ENCODE assay signal across 18 cellular contexts in genomic region chr3:162597221-162597620, GRCh38.
A peak's percentile ranks its signal among the peaks of the same experiment; 100 is the strongest.
DNase-seq lines count a peak whose midpoint lies in the region; ATAC-seq, FAIRE-seq and TF ChIP-seq lines count a peak whose summit lies in the region.
"Had no signal": no experiment of that assay in that cellular context is flagged by ENCODE, and none has a peak within 500 bp of the region (broad histone marks: within the 10 kb centered on the region; RNA-seq: fewer than 3 reads in every experiment).

No MANE protein-coding gene starts in this region.

- H2BK5ac ChIP-seq in mesendoderm (ENCODE audit: low read length), result no peak overlapping the region

- H3K4ac ChIP-seq in mesendoderm (ENCODE audit: low read depth, low read length), result no peak overlapping the region

- H2AK5ac ChIP-seq in mesendoderm (ENCODE audit: low read length), result no peak overlapping the region

- H3K4me1 Mint-ChIP-seq in brain, result peaks cover 32% of the 10 kb centered on the region
- peaks cover 28% of the 10 kb centered on the region for H3K4me1 Mint-ChIP-seq in osteocyte (ENCODE audit: unreplicated experiment)
- no peaks in the 10 kb centered on the region for H3K4me1 Mint-ChIP-seq in effector memory CD8-positive, alpha-beta T cell (ENCODE audit: low read depth in 2 of 2)
- H3K4me1 Mint-ChIP-seq: CD14-positive monocyte had no signal

- no peak overlapping the region for H3K23ac ChIP-seq in mesendoderm (ENCODE audit: low read length)

- H3K4me2 ChIP-seq in mesendoderm (ENCODE audit: low read length), result no peak overlapping the region

- no peak overlapping the region for H4K5ac ChIP-seq in mesendoderm (ENCODE audit: low read length)

- H3K4me3 ChIP-seq in mesendoderm (ENCODE audit: low read length), result no peak overlapping the region
- H3K4me3 ChIP-seq: GM23248, MG63 had no signal

- TF ChIP-seq CTCF in brain (conservative IDR thresholded peaks at IDR 0.05) (no peak), osteocyte (IDR thresholded peaks at IDR 0.05) (no peak)

- H2BK120ac ChIP-seq in mesendoderm (ENCODE audit: low read depth, low read length), result peak overlapping the region; percentile 38

- no peak overlapping the region for H3K56ac ChIP-seq in mesendoderm (ENCODE audit: low read length)

- no peak overlapping the region for H4K8ac ChIP-seq in mesendoderm (ENCODE audit: low read depth, low read length)

- H3K36me3 Mint-ChIP-seq in brain (no peaks in the 10 kb centered on the region), osteocyte (ENCODE audit: unreplicated experiment) (no peaks in the 10 kb centered on the region)
- H3K36me3 Mint-ChIP-seq in effector memory CD8-positive, alpha-beta T cell (ENCODE audit: insufficient read depth), result no peaks in the 10 kb centered on the region
- H3K36me3 Mint-ChIP-seq: CD14-positive monocyte had no signal

- H3K4me3 Mint-ChIP-seq in brain (peak overlapping the region in 1 of 5 experiments; percentile 23), osteocyte (ENCODE audit: unreplicated experiment) (no peak overlapping the region)
- no peak overlapping the region for H3K4me3 Mint-ChIP-seq in effector memory CD8-positive, alpha-beta T cell
- H3K4me3 Mint-ChIP-seq: CD14-positive monocyte had no signal

- FAIRE-seq in RCC 7860 (lab: Jason Lieb, UNC), result no peak

- H3K79me2 ChIP-seq in mesendoderm (ENCODE audit: control insufficient read depth, insufficient read depth, low read length), result no peaks in the 10 kb centered on the region

- no peak overlapping the region for H3K27ac ChIP-seq in mesendoderm (ENCODE audit: low read depth, low read length)
- H3K27ac ChIP-seq: GM23248 had no signal

- H2BK15ac ChIP-seq in mesendoderm (replicated peaks; ENCODE audit: low read depth), result no peak overlapping the region

- H3K18ac ChIP-seq in mesendoderm (ENCODE audit: low read length), result no peak overlapping the region

- no peak for ATAC-seq in effector memory CD8-positive, alpha-beta T cell (replicated peaks)
- ATAC-seq: Panc1 had no signal

- H3K4me1 ChIP-seq in mesendoderm (ENCODE audit: control insufficient read depth, low read depth, low read length), result no peaks in the 10 kb centered on the region
- H3K4me1 ChIP-seq: Caco-2 had no signal

- H3K36me3 ChIP-seq in mesendoderm (ENCODE audit: control insufficient read depth, insufficient read depth, low read length), result no peaks in the 10 kb centered on the region
- H3K36me3 ChIP-seq: MG63 had no signal

- peak; percentile 13 for DNase-seq in COLO829 (ENCODE audit: low spot score)
- DNase-seq in mesendoderm, result no peak
- no peak for DNase-seq in osteocyte (ENCODE audit: extremely low spot score, unreplicated experiment)
- DNase-seq in effector memory CD8-positive, alpha-beta T cell, result no peak
- DNase-seq in NOMO-1 treated with DMSO at 0.1 percent for 48 hours (lab: John Stamatoyannopoulos, UW; ENCODE audit: unreplicated experiment), result no peak
- no peak for DNase-seq in RCC 7860 (ENCODE audit: low spot score)
- DNase-seq in stimulated activated CD4-positive, alpha-beta T cell treated with anti-CD3 and anti-CD28 coated beads, Interleukin-15, amount 100 ng/mL, for 24 hours, result no peak
- DNase-seq: Caco-2, GM23248, KG1, MG63, NCI-H1105, NCI-H187, NCI-H446, Right ventricle myocardium superior had no signal

- H3K9ac ChIP-seq in mesendoderm (ENCODE audit: low read length), result no peak overlapping the region
- H3K9ac ChIP-seq: GM23248 had no signal

- no peaks in the 10 kb centered on the region for H3K27me3 Mint-ChIP-seq in brain
- no peaks in the 10 kb centered on the region for H3K27me3 Mint-ChIP-seq in osteocyte (ENCODE audit: unreplicated experiment)
- no peaks in the 10 kb centered on the region for H3K27me3 Mint-ChIP-seq in effector memory CD8-positive, alpha-beta T cell

- H3K79me1 ChIP-seq in mesendoderm (ENCODE audit: low read length), result no peaks in the 10 kb centered on the region

- WGBS in mesendoderm (ENCODE audit: extremely low coverage, insufficient coverage, low lambda C conversion rate), result no CpG with 5 or more reads among the region's 1 CpG

- H3K27me3 ChIP-seq in mesendoderm (ENCODE audit: insufficient read depth, low read length, poor library complexity), result no peaks in the 10 kb centered on the region
- H3K27me3 ChIP-seq: MG63 had no signal

- H3K9me3 Mint-ChIP-seq in brain, result peaks cover 0 to 12% (median 9%) of the 10 kb centered on the region in 5 experiments
- peaks cover 5% of the 10 kb centered on the region for H3K9me3 Mint-ChIP-seq in osteocyte (ENCODE audit: unreplicated experiment)
- peaks cover 6 to 9% of the 10 kb centered on the region in 2 donors for H3K9me3 Mint-ChIP-seq in effector memory CD8-positive, alpha-beta T cell

- peak overlapping the region in 3 of 5 experiments; percentile 38 to 92 (median 89) for H3K27ac Mint-ChIP-seq in brain
- H3K27ac Mint-ChIP-seq in osteocyte (ENCODE audit: unreplicated experiment), result peak overlapping the region; percentile 74
- H3K27ac Mint-ChIP-seq in effector memory CD8-positive, alpha-beta T cell, result no peak overlapping the region
- H3K27ac Mint-ChIP-seq: CD14-positive monocyte had no signal

Comparison
In these comparisons a context has a peak if more than half of its experiments do, and no peak if none do; other contexts are left out.
1. H3K27ac Mint-ChIP-seq: peak in brain (3 of 5) and osteocyte (single experiment); none in effector memory CD8-positive, alpha-beta T cell (0 of 2).